ENCODE assay signal across 19 cellular contexts in genomic region chr18:74468547-74469014, GRCh38. TPM values are rescaled to one million over a fixed set of nuclear protein-coding genes. Genes with fewer than 3 reads are reported as not detected.
DNase-seq lines count a peak whose midpoint lies in the region; ATAC-seq and TF ChIP-seq lines count a peak whose summit lies in the region.
"Had no signal": no experiment of that assay in that cellular context is flagged by ENCODE, and none has a peak within 500 bp of the region (broad histone marks: within the 10 kb centered on the region; RNA-seq: fewer than 3 reads in every experiment).

No MANE protein-coding gene starts in this region.

- TF ChIP-seq CTCF in C4-2B (conservative IDR thresholded peaks at IDR 0.05) (no peak), WTC11 (IDR thresholded peaks at IDR 0.05) (no peak), fibroblast of mammary gland (conservative IDR thresholded peaks at IDR 0.05; ENCODE audit: control insufficient read depth, insufficient read depth, low read depth, low read length) (no peak)
- TF ChIP-seq CTCF in activated CD8-positive, alpha-beta T cell treated with anti-CD3 and anti-CD28 coated beads for 36 hours (IDR thresholded peaks at IDR 0.05) = no peak

- peaks cover 13% of the 10 kb centered on the region for H3K9me3 Mint-ChIP-seq in WTC11
- peaks cover 6% of the 10 kb centered on the region for H3K9me3 Mint-ChIP-seq in activated CD8-positive, alpha-beta T cell treated with anti-CD3 and anti-CD28 coated beads for 36 hours

- H3K27me3 ChIP-seq in H7 (ENCODE audit: control insufficient read depth, insufficient read depth, low read length) = no peaks in the 10 kb centered on the region
- H3K27me3 ChIP-seq: tibial artery had no signal

- H3K27ac ChIP-seq in C4-2B = peak overlapping the region; percentile 52; the same call in 1 of the 2 replicates
- H3K27ac ChIP-seq: tibial artery had no signal

- no peak overlapping the region for H3K4me3 Mint-ChIP-seq in WTC11
- no peak overlapping the region for H3K4me3 Mint-ChIP-seq in activated CD8-positive, alpha-beta T cell treated with anti-CD3 and anti-CD28 coated beads for 36 hours
- H3K4me3 Mint-ChIP-seq: activated naive CD8-positive, alpha-beta T cell treated with anti-CD3 and anti-CD28 coated beads for 36 hours; activated T-cell treated with anti-CD3 and anti-CD28 coated beads, Interleukin-2, amount 50 U/mL, for 24 hours; naive thymus-derived CD8-positive, alpha-beta T cell had no signal

- CTCF ChIA-PET in WTC11 (lab: Charles Lee) = no interaction called here
- CTCF ChIA-PET in activated CD8-positive, alpha-beta T cell treated with anti-CD3 and anti-CD28 coated beads for 36 hours (lab: Charles Lee) = interaction anchor here (0.7 to 1.2 kb wide), 2 partner anchors 11 to 83 kb away, joined by 3 to 5 read pairs; no protein-coding TSS in a partner anchor

- POLR2A ChIA-PET in WTC11 (lab: Charles Lee) = no interaction called here
- POLR2A ChIA-PET in activated CD8-positive, alpha-beta T cell treated with anti-CD3 and anti-CD28 coated beads for 36 hours (lab: Charles Lee) = no interaction called here

- intact Hi-C loops in activated CD8-positive, alpha-beta T cell treated with anti-CD3 and anti-CD28 coated beads for 36 hours (cut with micrococcal nuclease) = no loop called here

- H3K27ac Mint-ChIP-seq in WTC11 = no peak overlapping the region
- H3K27ac Mint-ChIP-seq in activated CD8-positive, alpha-beta T cell treated with anti-CD3 and anti-CD28 coated beads for 36 hours = no peak overlapping the region
- H3K27ac Mint-ChIP-seq: activated naive CD8-positive, alpha-beta T cell treated with anti-CD3 and anti-CD28 coated beads for 36 hours; activated T-cell treated with anti-CD3 and anti-CD28 coated beads, Interleukin-2, amount 50 U/mL, for 24 hours; naive thymus-derived CD8-positive, alpha-beta T cell had no signal

- ATAC-seq in WTC11 (0 out of 2 replicates have a peak, but pooled peaks have one; percentile 18), GM21737 (IDR thresholded peaks at IDR 0.05; ENCODE audit: unreplicated experiment) (no peak)
- no peak for ATAC-seq in activated CD8-positive, alpha-beta T cell treated with anti-CD3 and anti-CD28 coated beads for 36 hours
- ATAC-seq: naive thymus-derived CD8-positive, alpha-beta T cell had no signal

- H3K4me3 ChIP-seq in fibroblast of mammary gland (ENCODE audit: control insufficient read depth, low read depth, low read length) (no peak overlapping the region), H7 (ENCODE audit: insufficient read depth, low read depth, low read length) (no peak overlapping the region)
- H3K4me3 ChIP-seq: tibial artery had no signal

- no peaks in the 10 kb centered on the region for H3K36me3 ChIP-seq in H7 (replicated peaks; ENCODE audit: control insufficient read depth, insufficient read depth, low read length)
- H3K36me3 ChIP-seq: tibial artery had no signal

- H3K27me3 Mint-ChIP-seq in WTC11 (ENCODE audit: low read depth) = no peaks in the 10 kb centered on the region; the same call in 1 of the 2 replicates
- H3K27me3 Mint-ChIP-seq in activated CD8-positive, alpha-beta T cell treated with anti-CD3 and anti-CD28 coated beads for 36 hours = peaks cover 3% of the 10 kb centered on the region
- H3K27me3 Mint-ChIP-seq: activated naive CD8-positive, alpha-beta T cell treated with anti-CD3 and anti-CD28 coated beads for 36 hours; activated T-cell treated with anti-CD3 and anti-CD28 coated beads, Interleukin-2, amount 50 U/mL, for 24 hours had no signal

- peaks cover 8% of the 10 kb centered on the region for H3K4me1 Mint-ChIP-seq in WTC11
- H3K4me1 Mint-ChIP-seq in activated CD8-positive, alpha-beta T cell treated with anti-CD3 and anti-CD28 coated beads for 36 hours (ENCODE audit: low read depth) = no peaks in the 10 kb centered on the region
- H3K4me1 Mint-ChIP-seq: activated naive CD8-positive, alpha-beta T cell treated with anti-CD3 and anti-CD28 coated beads for 36 hours had no signal

- DNase-seq in WTC11 (ENCODE audit: low spot score) = no peak
- DNase-seq in fibroblast of mammary gland (ENCODE audit: low read depth) = peak; percentile 11
- DNase-seq in midbrain (lab: John Stamatoyannopoulos, UW) = peak; percentile 14
- DNase-seq in H7 = no peak
- DNase-seq in EL = no peak
- DNase-seq in activated CD8-positive, alpha-beta T cell treated with anti-CD3 and anti-CD28 coated beads for 36 hours = no peak
- DNase-seq: activated CD4-positive, alpha-beta T cell treated with anti-CD3 and anti-CD28 coated beads for 4 hours; activated naive CD8-positive, alpha-beta T cell treated with anti-CD3 and anti-CD28 coated beads for 36 hours; activated T-cell treated with anti-CD3 and anti-CD28 coated beads, Interleukin-2, amount 50 U/mL, for 24 hours; Caco-2; erythroblast; naive thymus-derived CD8-positive, alpha-beta T cell; NCI-H2029 treated with DMSO at 0.1 percent for 48 hours; NCI-H69; stimulated activated CD4-positive, alpha-beta T cell treated with anti-CD3 and anti-CD28 coated beads, Interleukin-4, amount 100 ng/mL, for 24 hours; T-helper 2 cell; tibial artery had no signal

- peaks cover 5% of the 10 kb centered on the region; the same call in 1 of the 2 replicates for H3K36me3 Mint-ChIP-seq in WTC11
- H3K36me3 Mint-ChIP-seq in activated CD8-positive, alpha-beta T cell treated with anti-CD3 and anti-CD28 coated beads for 36 hours (ENCODE audit: low read depth) = no peaks in the 10 kb centered on the region
- H3K36me3 Mint-ChIP-seq: activated naive CD8-positive, alpha-beta T cell treated with anti-CD3 and anti-CD28 coated beads for 36 hours had no signal

TF ChIP-seq in WTC11, 78 proteins besides CTCF, POLR2A, EP300 and RAD21:
- TF ChIP-seq CREM (CRISPR knock-in tag; IDR thresholded peaks at IDR 0.05) (no peak), GRHL2 (CRISPR knock-in tag; IDR thresholded peaks at IDR 0.05; ENCODE audit: insufficient replicate concordance, severe bottlenecking) (no peak), ZNF423 (CRISPR knock-in tag; IDR thresholded peaks at IDR 0.05) (no peak)
- TF ChIP-seq, protein P1, sequence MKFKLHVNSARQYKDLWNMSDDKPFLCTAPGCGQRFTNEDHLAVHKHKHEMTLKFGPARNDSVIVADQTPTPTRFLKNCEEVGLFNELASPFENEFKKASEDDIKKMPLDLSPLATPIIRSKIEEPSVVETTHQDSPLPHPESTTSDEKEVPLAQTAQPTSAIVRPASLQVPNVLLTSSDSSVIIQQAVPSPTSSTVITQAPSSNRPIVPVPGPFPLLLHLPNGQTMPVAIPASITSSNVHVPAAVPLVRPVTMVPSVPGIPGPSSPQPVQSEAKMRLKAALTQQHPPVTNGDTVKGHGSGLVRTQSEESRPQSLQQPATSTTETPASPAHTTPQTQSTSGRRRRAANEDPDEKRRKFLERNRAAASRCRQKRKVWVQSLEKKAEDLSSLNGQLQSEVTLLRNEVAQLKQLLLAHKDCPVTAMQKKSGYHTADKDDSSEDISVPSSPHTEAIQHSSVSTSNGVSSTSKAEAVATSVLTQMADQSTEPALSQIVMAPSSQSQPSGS (CRISPR knock-in tag; IDR thresholded peaks at IDR 0.05; ENCODE audit: borderline replicate concordance, low read depth) = no peak
- TF ChIP-seq, protein P2, sequence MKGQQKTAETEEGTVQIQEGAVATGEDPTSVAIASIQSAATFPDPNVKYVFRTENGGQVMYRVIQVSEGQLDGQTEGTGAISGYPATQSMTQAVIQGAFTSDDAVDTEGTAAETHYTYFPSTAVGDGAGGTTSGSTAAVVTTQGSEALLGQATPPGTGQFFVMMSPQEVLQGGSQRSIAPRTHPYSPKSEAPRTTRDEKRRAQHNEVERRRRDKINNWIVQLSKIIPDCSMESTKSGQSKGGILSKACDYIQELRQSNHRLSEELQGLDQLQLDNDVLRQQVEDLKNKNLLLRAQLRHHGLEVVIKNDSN (CRISPR knock-in tag; IDR thresholded peaks at IDR 0.05) = no peak
- TF ChIP-seq, protein P3, sequence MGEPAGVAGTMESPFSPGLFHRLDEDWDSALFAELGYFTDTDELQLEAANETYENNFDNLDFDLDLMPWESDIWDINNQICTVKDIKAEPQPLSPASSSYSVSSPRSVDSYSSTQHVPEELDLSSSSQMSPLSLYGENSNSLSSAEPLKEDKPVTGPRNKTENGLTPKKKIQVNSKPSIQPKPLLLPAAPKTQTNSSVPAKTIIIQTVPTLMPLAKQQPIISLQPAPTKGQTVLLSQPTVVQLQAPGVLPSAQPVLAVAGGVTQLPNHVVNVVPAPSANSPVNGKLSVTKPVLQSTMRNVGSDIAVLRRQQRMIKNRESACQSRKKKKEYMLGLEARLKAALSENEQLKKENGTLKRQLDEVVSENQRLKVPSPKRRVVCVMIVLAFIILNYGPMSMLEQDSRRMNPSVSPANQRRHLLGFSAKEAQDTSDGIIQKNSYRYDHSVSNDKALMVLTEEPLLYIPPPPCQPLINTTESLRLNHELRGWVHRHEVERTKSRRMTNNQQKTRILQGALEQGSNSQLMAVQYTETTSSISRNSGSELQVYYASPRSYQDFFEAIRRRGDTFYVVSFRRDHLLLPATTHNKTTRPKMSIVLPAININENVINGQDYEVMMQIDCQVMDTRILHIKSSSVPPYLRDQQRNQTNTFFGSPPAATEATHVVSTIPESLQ (CRISPR knock-in tag; IDR thresholded peaks at IDR 0.05) = no peak

RNA-seq across cellular contexts. Expression of gene DIPK1C, which starts 11.5 kb away (rescaled TPM):
- not detected in 3 replicates for total RNA-seq in WTC11 (2021)
- total RNA-seq in H7 (2014; rRNA removed; shearing (Covaris generic)) = 0.22 TPM in 1 of 2 replicates, not detected in the other
- not detected for total RNA-seq in activated CD8-positive, alpha-beta T cell treated with anti-CD3 and anti-CD28 coated beads for 36 hours
- total RNA-seq: activated naive CD8-positive, alpha-beta T cell treated with anti-CD3 and anti-CD28 coated beads for 36 hours; Caco-2 had no signal

RNA-seq across cellular contexts. Expression of gene CNDP2, which starts 27.6 kb away (rescaled TPM):
- total RNA-seq in WTC11 (2021) = 228 to 248 TPM (median 229 TPM) in 3 replicates
- 60.2 and 63.1 TPM in 2 replicates for total RNA-seq in H7 (2014; rRNA removed; shearing (Covaris generic))
- 100 to 1,000 TPM; 121 to 136 TPM for total RNA-seq in activated CD8-positive, alpha-beta T cell treated with anti-CD3 and anti-CD28 coated beads for 36 hours

Comparison
In these comparisons a context has a peak if more than half of its experiments do, and no peak if none do; other contexts are left out.
1. DNase-seq: peak in fibroblast of mammary gland (single experiment) and midbrain (single experiment); none in WTC11 (single experiment), H7 (single experiment), EL (single experiment) and activated CD8-positive, alpha-beta T cell treated with anti-CD3 and anti-CD28 coated beads for 36 hours (single experiment).